ENCODE assay signal across 17 cellular contexts in genomic region chr22:32617271-32617670, GRCh38.
A peak's percentile ranks its signal among the peaks of the same experiment; 100 is the strongest.
DNase-seq lines count a peak whose midpoint lies in the region; ATAC-seq and TF ChIP-seq lines count a peak whose summit lies in the region.
"Had no signal": no experiment of that assay in that cellular context is flagged by ENCODE, and none has a peak within 500 bp of the region (broad histone marks: within the 10 kb centered on the region; RNA-seq: fewer than 3 reads in every experiment).

No MANE protein-coding gene starts in this region.

- H3K27ac ChIP-seq in Peyer's patch (peak overlapping the region in 3 of 4 donors; percentile 70 to 81 (median 74)), gastroesophageal sphincter (peak overlapping the region; percentile 77 to 92 (median 86)), spleen (peak overlapping the region in 7 of 8 donors; percentile 62 to 92 (median 80))
- H3K27ac ChIP-seq: foreskin keratinocyte, SJSA1 had no signal

- H3K36me3 ChIP-seq in Peyer's patch (no peaks in the 10 kb centered on the region), gastroesophageal sphincter (no peaks in the 10 kb centered on the region), spleen (no peaks in the 10 kb centered on the region)
- H3K36me3 ChIP-seq: SJSA1 had no signal

- H3K9me3 ChIP-seq in Peyer's patch (no peaks in the 10 kb centered on the region), gastroesophageal sphincter (no peaks in the 10 kb centered on the region), spleen (peaks cover 0 to 9% (median 2%) of the 10 kb centered on the region in 8 donors)

- ATAC-seq in gastroesophageal sphincter (peak; percentile 31), GM21381 (IDR thresholded peaks at IDR 0.05; ENCODE audit: unreplicated experiment) (no peak)
- ATAC-seq: activated CD8-positive, alpha-beta T cell treated with anti-CD3 and anti-CD28 coated beads for 36 hours; activated T-helper 17 cell treated with anti-CD3 and anti-CD28 coated beads, Interleukin-2, amount 50 U/mL, for 72 hours; foreskin keratinocyte had no signal

- intact Hi-C loops in spleen (cut with DNase I; ENCODE audit: low total_unique reads) = no loop called here

- no peak for TF ChIP-seq EP300 in gastroesophageal sphincter (IDR thresholded peaks at IDR 0.05)

- 29 to 40% methylated on average over 1 to 7 of the region's 8 CpGs for WGBS in gastroesophageal sphincter (ENCODE audit: low coverage in 1 of 2), 2 donors
- WGBS in spleen, 5 donors = 86 to 92% (median 88%) methylated on average over 8 of the region's 8 CpGs

- DNase-seq in AG08396 (ENCODE audit: low spot score) (peak; percentile 66), Peyer's patch (no peak), spleen (peak; percentile 41), SKM-1 treated with dmso at 0.1 percent for 144 hours (lab: John Stamatoyannopoulos, UW; ENCODE audit: unreplicated experiment) (no peak), NCI-H1417 (lab: John Stamatoyannopoulos, UW) (no peak), HUDEP-2 (lab: John Stamatoyannopoulos, UW; ENCODE audit: unreplicated experiment in 76 of 76) (no peak)
- DNase-seq: activated CD8-positive, alpha-beta T cell treated with anti-CD3 and anti-CD28 coated beads for 36 hours; DMS53; foreskin keratinocyte; MV-4-11; NCI-H226; retina; stimulated activated CD4-positive, alpha-beta T cell treated with anti-CD3 and anti-CD28 coated beads, Interleukin-4, amount 100 ng/mL, for 1 hour had no signal

- H3K4me3 ChIP-seq in Peyer's patch (no peak overlapping the region), gastroesophageal sphincter (no peak overlapping the region), spleen (no peak overlapping the region)
- H3K4me3 ChIP-seq: SJSA1 had no signal

- H3K27me3 ChIP-seq in Peyer's patch (no peaks in the 10 kb centered on the region), gastroesophageal sphincter (no peaks in the 10 kb centered on the region), spleen (replicated peaks in 1 of 7) (no peaks in the 10 kb centered on the region)
- H3K27me3 ChIP-seq: foreskin keratinocyte, SJSA1 had no signal

- no peak for TF ChIP-seq CTCF in Peyer's patch (IDR thresholded peaks at IDR 0.05)
- no peak for TF ChIP-seq CTCF in gastroesophageal sphincter (IDR thresholded peaks at IDR 0.05)
- no peak for TF ChIP-seq CTCF in spleen (IDR thresholded peaks at IDR 0.05 in 8 of 11, conservative IDR thresholded peaks at IDR 0.05 in 3 of 11)

- no peak for TF ChIP-seq POLR2A in Peyer's patch (IDR thresholded peaks at IDR 0.05)
- no peak for TF ChIP-seq POLR2A in gastroesophageal sphincter (IDR thresholded peaks at IDR 0.05)
- TF ChIP-seq POLR2A in spleen (IDR thresholded peaks at IDR 0.05) = no peak

- H3K4me1 ChIP-seq in Peyer's patch (peaks cover 0 to 7% (median 0%) of the 10 kb centered on the region in 4 donors), gastroesophageal sphincter (peaks cover 19 to 66% (median 42%) of the 10 kb centered on the region in 3 donors), spleen (peaks cover 4 to 46% (median 20%) of the 10 kb centered on the region in 6 donors)
- H3K4me1 ChIP-seq: foreskin keratinocyte had no signal

Comparison
In these comparisons a context has a peak if more than half of its experiments do, and no peak if none do; other contexts are left out.
1. DNase-seq: peak in AG08396 (single experiment) and spleen (single experiment); none in Peyer's patch (0 of 3), SKM-1 treated with dmso at 0.1 percent for 144 hours (single experiment), NCI-H1417 (0 of 3) and HUDEP-2 (0 of 76).
2. Peak in every context shown above with its lines, with median percentiles within 50 percentile points of each other: H3K27ac ChIP-seq.